Comparison of ENCODE assay signal across 2 cellular contexts in the genomic region with DNA sequence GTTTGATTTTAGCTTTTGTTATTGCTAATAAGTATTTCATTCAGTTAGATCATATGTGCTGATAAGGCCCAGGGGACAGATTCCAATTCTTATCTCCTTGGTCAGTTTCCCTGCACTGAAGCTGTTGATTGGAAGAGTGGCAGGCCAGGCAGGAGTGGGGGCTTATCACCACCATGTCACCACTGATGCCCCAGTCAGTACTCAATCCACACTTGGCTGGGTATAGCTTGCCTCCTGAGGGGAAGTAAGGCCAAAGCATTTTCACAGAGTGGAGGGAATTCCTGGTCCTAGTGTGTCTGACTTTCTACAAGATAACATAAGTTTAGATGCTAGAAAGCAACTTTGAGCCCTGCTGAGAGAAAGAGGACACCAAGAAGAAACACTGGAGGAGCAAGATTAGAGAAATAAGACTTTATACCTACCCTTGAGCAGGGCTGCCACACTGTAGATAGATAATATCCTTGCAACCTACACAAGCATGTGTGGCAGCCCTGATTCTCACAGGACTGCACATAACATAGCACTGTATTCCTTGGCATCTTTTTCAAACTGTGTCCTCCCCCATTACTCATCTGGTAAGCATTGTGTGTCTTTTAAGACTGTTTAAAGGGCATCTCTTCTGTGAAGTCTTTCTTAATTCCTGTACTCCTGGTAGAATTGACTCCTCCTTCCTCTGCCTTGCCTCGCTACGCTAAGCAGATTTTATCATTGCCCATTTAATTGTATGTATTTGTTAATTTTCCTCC.
TF ChIP-seq lines count a peak whose summit lies in the region.

No MANE protein-coding gene starts in this region.

TF ChIP-seq in SK-N-SH treated with all-trans-retinoic acid at 6 μM for 48 hours, 23 proteins besides CTCF, POLR2A, EP300 and RAD21 (continued from another document):
- TF ChIP-seq ZNF565 (CRISPR knock-in tag; conservative IDR thresholded peaks at IDR 0.05; ENCODE audit: low read depth): no peak
- no peak for TF ChIP-seq ZFP3 (CRISPR knock-in tag; IDR thresholded peaks at IDR 0.05)
- TF ChIP-seq, protein P1, sequence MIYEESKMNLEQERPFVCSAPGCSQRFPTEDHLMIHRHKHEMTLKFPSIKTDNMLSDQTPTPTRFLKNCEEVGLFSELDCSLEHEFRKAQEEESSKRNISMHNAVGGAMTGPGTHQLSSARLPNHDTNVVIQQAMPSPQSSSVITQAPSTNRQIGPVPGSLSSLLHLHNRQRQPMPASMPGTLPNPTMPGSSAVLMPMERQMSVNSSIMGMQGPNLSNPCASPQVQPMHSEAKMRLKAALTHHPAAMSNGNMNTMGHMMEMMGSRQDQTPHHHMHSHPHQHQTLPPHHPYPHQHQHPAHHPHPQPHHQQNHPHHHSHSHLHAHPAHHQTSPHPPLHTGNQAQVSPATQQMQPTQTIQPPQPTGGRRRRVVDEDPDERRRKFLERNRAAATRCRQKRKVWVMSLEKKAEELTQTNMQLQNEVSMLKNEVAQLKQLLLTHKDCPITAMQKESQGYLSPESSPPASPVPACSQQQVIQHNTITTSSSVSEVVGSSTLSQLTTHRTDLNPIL (CRISPR knock-in tag; IDR thresholded peaks at IDR 0.05; ENCODE audit: low read depth): no peak
- no peak for TF ChIP-seq ZNF70 (CRISPR knock-in tag; IDR thresholded peaks at IDR 0.05)
- TF ChIP-seq ESRRG (CRISPR knock-in tag; IDR thresholded peaks at IDR 0.05): no peak
- no peak for TF ChIP-seq CSDC2 (CRISPR knock-in tag; IDR thresholded peaks at IDR 0.05)
- no peak for TF ChIP-seq PPARA (CRISPR knock-in tag; IDR thresholded peaks at IDR 0.05; ENCODE audit: borderline replicate concordance)
- TF ChIP-seq ZNF8 (CRISPR knock-in tag; IDR thresholded peaks at IDR 0.05): no peak
- no peak for TF ChIP-seq TOX (CRISPR knock-in tag; IDR thresholded peaks at IDR 0.05; ENCODE audit: borderline replicate concordance)
- TF ChIP-seq ISL1 (CRISPR knock-in tag; IDR thresholded peaks at IDR 0.05): no peak
- no peak for TF ChIP-seq ZFP30 (CRISPR knock-in tag; IDR thresholded peaks at IDR 0.05)
- TF ChIP-seq SNAI2 (CRISPR knock-in tag; IDR thresholded peaks at IDR 0.05): no peak
- TF ChIP-seq, protein P2, sequence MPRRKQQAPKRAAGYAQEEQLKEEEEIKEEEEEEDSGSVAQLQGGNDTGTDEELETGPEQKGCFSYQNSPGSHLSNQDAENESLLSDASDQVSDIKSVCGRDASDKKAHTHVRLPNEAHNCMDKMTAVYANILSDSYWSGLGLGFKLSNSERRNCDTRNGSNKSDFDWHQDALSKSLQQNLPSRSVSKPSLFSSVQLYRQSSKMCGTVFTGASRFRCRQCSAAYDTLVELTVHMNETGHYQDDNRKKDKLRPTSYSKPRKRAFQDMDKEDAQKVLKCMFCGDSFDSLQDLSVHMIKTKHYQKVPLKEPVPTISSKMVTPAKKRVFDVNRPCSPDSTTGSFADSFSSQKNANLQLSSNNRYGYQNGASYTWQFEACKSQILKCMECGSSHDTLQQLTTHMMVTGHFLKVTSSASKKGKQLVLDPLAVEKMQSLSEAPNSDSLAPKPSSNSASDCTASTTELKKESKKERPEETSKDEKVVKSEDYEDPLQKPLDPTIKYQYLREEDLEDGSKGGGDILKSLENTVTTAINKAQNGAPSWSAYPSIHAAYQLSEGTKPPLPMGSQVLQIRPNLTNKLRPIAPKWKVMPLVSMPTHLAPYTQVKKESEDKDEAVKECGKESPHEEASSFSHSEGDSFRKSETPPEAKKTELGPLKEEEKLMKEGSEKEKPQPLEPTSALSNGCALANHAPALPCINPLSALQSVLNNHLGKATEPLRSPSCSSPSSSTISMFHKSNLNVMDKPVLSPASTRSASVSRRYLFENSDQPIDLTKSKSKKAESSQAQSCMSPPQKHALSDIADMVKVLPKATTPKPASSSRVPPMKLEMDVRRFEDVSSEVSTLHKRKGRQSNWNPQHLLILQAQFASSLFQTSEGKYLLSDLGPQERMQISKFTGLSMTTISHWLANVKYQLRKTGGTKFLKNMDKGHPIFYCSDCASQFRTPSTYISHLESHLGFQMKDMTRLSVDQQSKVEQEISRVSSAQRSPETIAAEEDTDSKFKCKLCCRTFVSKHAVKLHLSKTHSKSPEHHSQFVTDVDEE (CRISPR knock-in tag; IDR thresholded peaks at IDR 0.05): no peak
- no peak for TF ChIP-seq GLIS3 (CRISPR knock-in tag; IDR thresholded peaks at IDR 0.05)
- TF ChIP-seq RARB (CRISPR knock-in tag; IDR thresholded peaks at IDR 0.05): no peak
- TF ChIP-seq BACH2 (CRISPR knock-in tag; IDR thresholded peaks at IDR 0.05; ENCODE audit: borderline replicate concordance): no peak

TF ChIP-seq in SK-N-SH, 30 proteins besides CTCF, POLR2A, EP300 and RAD21 (continued from another document):
- TF ChIP-seq, protein P3, sequence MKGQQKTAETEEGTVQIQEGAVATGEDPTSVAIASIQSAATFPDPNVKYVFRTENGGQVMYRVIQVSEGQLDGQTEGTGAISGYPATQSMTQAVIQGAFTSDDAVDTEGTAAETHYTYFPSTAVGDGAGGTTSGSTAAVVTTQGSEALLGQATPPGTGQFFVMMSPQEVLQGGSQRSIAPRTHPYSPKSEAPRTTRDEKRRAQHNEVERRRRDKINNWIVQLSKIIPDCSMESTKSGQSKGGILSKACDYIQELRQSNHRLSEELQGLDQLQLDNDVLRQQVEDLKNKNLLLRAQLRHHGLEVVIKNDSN (IDR thresholded peaks at IDR 0.05; ENCODE audit: borderline replicate concordance, low read depth): no peak
- no peak for TF ChIP-seq ELF1 (IDR thresholded peaks at IDR 0.05)
- TF ChIP-seq GABPA (IDR thresholded peaks at IDR 0.05; ENCODE audit: low read depth): no peak
- TF ChIP-seq TCF12 (IDR thresholded peaks at IDR 0.05): no peak
- TF ChIP-seq FOXM1 (IDR thresholded peaks at IDR 0.05; ENCODE audit: low read depth): no peak
- TF ChIP-seq, protein P4, sequence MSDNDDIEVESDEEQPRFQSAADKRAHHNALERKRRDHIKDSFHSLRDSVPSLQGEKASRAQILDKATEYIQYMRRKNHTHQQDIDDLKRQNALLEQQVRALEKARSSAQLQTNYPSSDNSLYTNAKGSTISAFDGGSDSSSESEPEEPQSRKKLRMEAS (IDR thresholded peaks at IDR 0.05; ENCODE audit: low read depth): no peak
- TF ChIP-seq NFIC (IDR thresholded peaks at IDR 0.05; ENCODE audit: borderline replicate concordance): no peak
- TF ChIP-seq TAF1 (IDR thresholded peaks at IDR 0.05; ENCODE audit: borderline replicate concordance, low read depth, low read length): no peak
- TF ChIP-seq RCOR1 (IDR thresholded peaks at IDR 0.05; ENCODE audit: low read length): no peak
TF ChIP-seq in SK-N-SH: peak in this region for 0.
